Comparison of ENCODE assay signal across 8 cellular contexts in genomic region chr2:60554649-60555065, GRCh38. TPM values are rescaled to one million over a fixed set of nuclear protein-coding genes. Genes with fewer than 3 reads are reported as not detected.
DNase-seq lines count a peak whose midpoint lies in the region; ATAC-seq and TF ChIP-seq lines count a peak whose summit lies in the region.

No MANE protein-coding gene starts in this region.

- H3K9me3 ChIP-seq in KOPT-K1 (ENCODE audit: insufficient read depth, low read length, poor library complexity, severe bottlenecking): no peaks in the 10 kb centered on the region
- no peaks in the 10 kb centered on the region for H3K9me3 ChIP-seq in transverse colon

- no peak for TF ChIP-seq POLR2A in lower leg skin (IDR thresholded peaks at IDR 0.05)
- no peak for TF ChIP-seq POLR2A in transverse colon (IDR thresholded peaks at IDR 0.05)

- H3K36me3 ChIP-seq in KOPT-K1 (ENCODE audit: insufficient read depth, low read length) (no peaks in the 10 kb centered on the region), brain microvascular endothelial cell (replicated peaks) (no peaks in the 10 kb centered on the region), transverse colon (no peaks in the 10 kb centered on the region)

- intact Hi-C loops in lower leg skin (cut with DNase I; ENCODE audit: low total_unique reads) (no loop called here), transverse colon (cut with DNase I; ENCODE audit: low total_unique reads) (loop anchor here (10.0 kb wide), 2 partner anchors 1250 to 1520 kb away; no protein-coding TSS in a partner anchor)

- no peak for ATAC-seq in HG02610 (IDR thresholded peaks at IDR 0.05; ENCODE audit: unreplicated experiment)

- H3K27me3 ChIP-seq in brain microvascular endothelial cell (replicated peaks) (peaks cover 16% of the 10 kb centered on the region), transverse colon (peaks cover 55% of the 10 kb centered on the region)

- H3K4me3 ChIP-seq in brain microvascular endothelial cell (ENCODE audit: low read depth, low read length): peak overlapping the region; percentile 86
- peak overlapping the region; percentile 59 for H3K4me3 ChIP-seq in lower leg skin (ENCODE audit: low read depth, poor library complexity, severe bottlenecking)
- H3K4me3 ChIP-seq in transverse colon: peak overlapping the region; percentile 53 to 75 (median 68)

- H3K4me1 ChIP-seq in transverse colon: peaks cover 0 to 55% (median 30%) of the 10 kb centered on the region in 4 donors

- no peak for TF ChIP-seq EP300 in transverse colon (IDR thresholded peaks at IDR 0.05; ENCODE audit: low read depth)

- 0 to 1% methylated on average over 28 of the region's 28 CpGs for WGBS in lower leg skin, 2 donors
- WGBS in transverse colon (ENCODE audit: low coverage in 1 of 2), 2 donors: 0 to 2% methylated on average over 4 to 26 of the region's 28 CpGs

- TF ChIP-seq CTCF in brain microvascular endothelial cell (IDR thresholded peaks at IDR 0.05; ENCODE audit: low read depth, low read length, missing control alignments) (no peak), lower leg skin (IDR thresholded peaks at IDR 0.05) (no peak), transverse colon (IDR thresholded peaks at IDR 0.05) (no peak)

- peak; percentile 19 for DNase-seq in NCI-H146 (lab: John Stamatoyannopoulos, UW)
- DNase-seq in NCI-H146 treated with DMSO at 0.1 percent for 48 hours (lab: John Stamatoyannopoulos, UW; ENCODE audit: unreplicated experiment): no peak
- no peak for DNase-seq in brain microvascular endothelial cell
- no peak for DNase-seq in lower leg skin (ENCODE audit: low spot score in 2 of 2)
- DNase-seq in transverse colon: peak; percentile 37
- DNase-seq in GOT3 (lab: John Stamatoyannopoulos, UW): no peak

- in situ Hi-C loops in brain microvascular endothelial cell (cut with HindIII; ENCODE audit: low pct_ligation_motif_present, low sequenced_read_pairs): no loop called here
- in situ Hi-C loops in transverse colon (cut with MboI; ENCODE audit: low pct_ligation_motif_present in 1 of 4, low pct_unique_long_range_greater_than_20kb in 1 of 4, low sequenced_read_pairs in 3 of 4): loop anchor here in 2 of 4 donors (25.0 kb wide), 3 partner anchors 1117 to 1517 kb away; no protein-coding TSS in a partner anchor

- H3K27ac ChIP-seq in KOPT-K1 (ENCODE audit: low read depth, low read length, poor library complexity, severe bottlenecking) (peak overlapping the region; percentile 89), brain microvascular endothelial cell (no peak overlapping the region), transverse colon (peak overlapping the region; percentile 84 to 88 (median 88))

RNA-seq across cellular contexts. Expression of gene BCL11A, which starts 1.2 kb away (rescaled TPM):
- total RNA-seq in lower leg skin: 10 to 100 TPM; 62.8 to 94.4 (median 71.5) TPM
- total RNA-seq in transverse colon: 10 to 100 TPM; 11.3 to 38.1 (median 19.9) TPM

Comparison
In these comparisons a context has a peak if more than half of its experiments do, and no peak if none do; other contexts are left out.
1. DNase-seq: peak in NCI-H146 (single experiment) and transverse colon (single experiment); none in NCI-H146 treated with DMSO at 0.1 percent for 48 hours (single experiment), brain microvascular endothelial cell (single experiment), lower leg skin (0 of 2) and GOT3 (single experiment).
2. Peak in every context shown above with its lines, with median percentiles within 50 percentile points of each other: H3K4me3 ChIP-seq.